Comparison of ENCODE assay signal across 18 cellular contexts in the genomic region with DNA sequence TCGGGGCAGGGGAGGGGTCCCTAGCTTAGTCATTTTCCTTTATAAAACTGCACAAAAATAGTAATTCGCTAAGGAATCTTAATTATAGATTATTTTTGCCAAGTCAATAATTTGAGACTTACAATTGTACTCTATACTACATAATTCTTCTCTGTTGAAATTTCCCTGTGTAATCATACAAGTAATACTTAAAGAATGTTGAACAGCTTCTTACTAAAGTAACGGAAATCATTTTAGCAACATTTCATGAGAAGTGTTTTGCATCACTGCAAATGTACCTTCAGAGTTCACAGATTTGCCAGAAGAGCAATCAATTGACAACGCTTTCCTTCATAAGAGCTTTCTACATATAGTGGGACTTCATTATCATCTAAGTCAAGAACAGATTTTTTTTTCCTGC. TPM values are rescaled to one million over a fixed set of nuclear protein-coding genes. Genes with fewer than 3 reads are reported as not detected.
DNase-seq lines count a peak whose midpoint lies in the region; ATAC-seq and TF ChIP-seq lines count a peak whose summit lies in the region.
"Had no signal": no experiment of that assay in that cellular context is flagged by ENCODE, and none has a peak within 500 bp of the region (broad histone marks: within the 10 kb centered on the region; RNA-seq: fewer than 3 reads in every experiment).

No MANE protein-coding gene starts in this region.

- H3K27me3 Mint-ChIP-seq in T-helper 2 cell treated with Interferon-gamma antibody and Interleukin-4, amounts not matched to agents 5 μg/mL and 100 μg/mL, for 36 hours (ENCODE audit: low read depth) = peaks cover 2% of the 10 kb centered on the region
- peaks cover 10 to 13% (median 12%) of the 10 kb centered on the region in 3 donors for H3K27me3 Mint-ChIP-seq in immature natural killer cell (ENCODE audit: low read depth in 3 of 3)

- peaks cover 55% of the 10 kb centered on the region for H3K4me1 Mint-ChIP-seq in T-helper 2 cell treated with Interferon-gamma antibody and Interleukin-4, amounts not matched to agents 5 μg/mL and 100 μg/mL, for 36 hours (ENCODE audit: low read depth)
- H3K4me1 Mint-ChIP-seq in immature natural killer cell = peaks cover 78 to 79% of the 10 kb centered on the region in 2 donors

- H3K9me3 Mint-ChIP-seq in T-helper 2 cell treated with Interferon-gamma antibody and Interleukin-4, amounts not matched to agents 5 μg/mL and 100 μg/mL, for 36 hours = peaks cover 19% of the 10 kb centered on the region
- peaks cover 0 to 5% (median under 1%) of the 10 kb centered on the region in 6 donors for H3K9me3 Mint-ChIP-seq in immature natural killer cell

- H3K4me3 Mint-ChIP-seq in T-helper 2 cell treated with Interferon-gamma antibody and Interleukin-4, amounts not matched to agents 5 μg/mL and 100 μg/mL, for 36 hours = peak overlapping the region; percentile 16
- H3K4me3 Mint-ChIP-seq in immature natural killer cell = peak overlapping the region; percentile 11 to 77 (median 61)

- H3K4me3 ChIP-seq in cardiac fibroblast (replicated peaks in 1 of 2; ENCODE audit: low read depth in 2 of 2, low read length in 2 of 2) = no peak overlapping the region
- H3K4me3 ChIP-seq: K562, PC-9 had no signal

- no peak for TF ChIP-seq CTCF in cardiac fibroblast (IDR thresholded peaks at IDR 0.05; ENCODE audit: low read depth, low read length)

- ATAC-seq in HG02884 (IDR thresholded peaks at IDR 0.05; ENCODE audit: unreplicated experiment) = no peak
- ATAC-seq: K562 had no signal

- DNase-seq in T-helper 2 cell treated with Interferon-gamma antibody and Interleukin-4, amounts not matched to agents 5 μg/mL and 100 μg/mL, for 36 hours (ENCODE audit: low spot score) = no peak
- DNase-seq in T-helper 2 cell (no peak), cardiac fibroblast (ENCODE audit: low read depth in 2 of 2) (peak; percentile 41 to 57), immature natural killer cell (no peak), DMS53 treated with DMSO at 0.1 percent for 48 hours (lab: John Stamatoyannopoulos, UW; ENCODE audit: unreplicated experiment) (no peak), DMS 273 (lab: John Stamatoyannopoulos, UW; ENCODE audit: unreplicated experiment) (no peak)
- no peak for DNase-seq in activated CD4-positive, alpha-beta T cell treated with anti-CD3 and anti-CD28 coated beads, Interleukin-2, amount 50 U/mL, for 4 hours
- DNase-seq: 8988T; C1 segment of cervical spinal cord; NCI-H1092; NCI-H1694; NCI-H2107; NCI-H226; NCI-H526 treated with DMSO at 0.1 percent for 48 hours; NK-92 treated with Interleukin-12 subunit alpha and Interleukin-12 subunit beta, amount 100 ng/mL, for 24 hours; PC-9 had no signal

- peaks cover 20% of the 10 kb centered on the region for H3K36me3 Mint-ChIP-seq in T-helper 2 cell treated with Interferon-gamma antibody and Interleukin-4, amounts not matched to agents 5 μg/mL and 100 μg/mL, for 36 hours (ENCODE audit: low read depth)
- H3K36me3 Mint-ChIP-seq in immature natural killer cell = peaks cover 5 to 8% (median 5%) of the 10 kb centered on the region in 3 donors

- H3K27ac Mint-ChIP-seq in T-helper 2 cell treated with Interferon-gamma antibody and Interleukin-4, amounts not matched to agents 5 μg/mL and 100 μg/mL, for 36 hours = no peak overlapping the region
- H3K27ac Mint-ChIP-seq in immature natural killer cell = peak overlapping the region; percentile 77 to 99 (median 86)

RNA-seq across cellular contexts. Expression of a gene that starts 7.9 kb away (rescaled TPM):
- 100 to 1,000 TPM; 391 to 466 (median 462) TPM for polyA plus RNA-seq in immature natural killer cell
- polyA plus RNA-seq: K562 had no signal

Comparison
In these comparisons a context has a peak if more than half of its experiments do, and no peak if none do; other contexts are left out.
1. DNase-seq: peak in cardiac fibroblast (2 of 2); none in T-helper 2 cell treated with Interferon-gamma antibody and Interleukin-4, amounts not matched to agents 5 μg/mL and 100 μg/mL, for 36 hours (single experiment), T-helper 2 cell (0 of 5), immature natural killer cell (0 of 3), DMS53 treated with DMSO at 0.1 percent for 48 hours (single experiment), DMS 273 (single experiment) and activated CD4-positive, alpha-beta T cell treated with anti-CD3 and anti-CD28 coated beads, Interleukin-2, amount 50 U/mL, for 4 hours (0 of 2).